1 cellular context compared by ENCODE assay signal in the genomic region with DNA sequence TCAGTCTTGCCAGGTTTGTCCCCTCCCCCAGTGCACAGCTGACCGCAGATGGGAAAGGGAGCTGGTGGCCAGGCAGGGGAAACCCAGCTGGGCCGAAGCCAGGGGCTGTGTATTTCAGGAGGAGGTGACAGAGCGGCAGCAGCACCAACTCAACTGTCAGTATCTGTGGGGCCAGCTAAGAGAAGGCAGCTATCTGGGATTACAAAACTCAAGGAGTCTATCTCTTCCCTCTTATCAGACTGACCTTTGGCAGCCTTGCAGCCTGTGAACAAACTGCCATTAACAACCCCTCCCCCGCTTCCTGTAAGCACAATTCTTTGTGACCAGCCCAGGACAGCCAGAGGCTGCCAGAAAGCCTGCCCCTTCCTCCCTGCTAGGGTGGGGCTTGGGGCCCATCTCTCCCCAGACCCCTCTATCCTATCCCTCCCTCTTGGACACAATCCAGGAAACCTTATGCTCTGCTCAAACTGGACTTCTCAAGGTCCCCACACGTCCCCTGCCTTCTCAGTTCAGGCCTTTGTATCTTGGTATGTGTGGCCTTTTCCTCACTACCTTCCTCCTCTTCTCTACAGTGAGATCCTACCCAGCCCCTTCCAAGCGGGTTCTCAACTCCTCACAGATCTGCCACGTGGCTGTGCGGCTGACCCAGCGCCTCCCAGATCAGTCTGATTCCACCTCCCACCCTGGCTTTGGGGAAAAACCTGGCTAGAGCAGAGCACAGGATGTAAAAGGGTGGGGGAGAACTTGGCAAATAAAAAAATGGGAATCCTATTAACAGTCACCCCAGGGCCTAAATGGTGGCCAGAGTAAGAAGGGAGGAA.
TF ChIP-seq lines count a peak whose summit lies in the region.

No MANE protein-coding gene starts in this region.

TF ChIP-seq in HepG2, 621 proteins besides CTCF, POLR2A, EP300 and RAD21 (continues in another document):
- no peak for TF ChIP-seq ZNF883 (CRISPR knock-in tag; IDR thresholded peaks at IDR 0.05; ENCODE audit: not compliant biosample characterization)
- no peak for TF ChIP-seq ZFP62 (CRISPR knock-in tag; IDR thresholded peaks at IDR 0.05)
- TF ChIP-seq ZNF263 (CRISPR knock-in tag; IDR thresholded peaks at IDR 0.05), result peak; percentile 12; the same call in 1 of the 2 replicates
- TF ChIP-seq ZNF639 (CRISPR knock-in tag; conservative IDR thresholded peaks at IDR 0.05), result no peak
- TF ChIP-seq WIZ (CRISPR knock-in tag; IDR thresholded peaks at IDR 0.05), result no peak
- peak; percentile 92 for TF ChIP-seq NCOR1 (IDR thresholded peaks at IDR 0.05; ENCODE audit: borderline replicate concordance, low read length)
- TF ChIP-seq MAF1 (CRISPR knock-in tag; IDR thresholded peaks at IDR 0.05; ENCODE audit: borderline replicate concordance), result peak; percentile 91; the same call in 1 of the 2 replicates
- TF ChIP-seq LRRFIP1 (CRISPR knock-in tag; conservative IDR thresholded peaks at IDR 0.05), result no peak; the same call in 1 of the 2 replicates
- peak; percentile 87 for TF ChIP-seq NR2F2 (IDR thresholded peaks at IDR 0.05; ENCODE audit: borderline replicate concordance, low read depth)
- TF ChIP-seq FOXK2 (IDR thresholded peaks at IDR 0.05), result no peak
- 0 out of 2 replicates have a peak, but pooled peaks have one; percentile 5 for TF ChIP-seq NFYB (CRISPR knock-in tag; IDR thresholded peaks at IDR 0.05)
- peak; percentile 96 for TF ChIP-seq HNF4A (CRISPR knock-in tag; IDR thresholded peaks at IDR 0.05)
- no peak for TF ChIP-seq TEF (CRISPR knock-in tag; IDR thresholded peaks at IDR 0.05)
- 0 out of 2 replicates have a peak, but pooled peaks have one; percentile 89 for TF ChIP-seq ZNF431 (CRISPR knock-in tag; IDR thresholded peaks at IDR 0.05; ENCODE audit: borderline replicate concordance, low read depth)
- TF ChIP-seq ZC3H13 (CRISPR knock-in tag; IDR thresholded peaks at IDR 0.05), result no peak
- peak; percentile 63; the same call in 1 of the 2 replicates for TF ChIP-seq HES4 (CRISPR knock-in tag; IDR thresholded peaks at IDR 0.05; ENCODE audit: borderline replicate concordance)
- no peak for TF ChIP-seq ZNF382 (CRISPR knock-in tag; IDR thresholded peaks at IDR 0.05; ENCODE audit: borderline replicate concordance)
- TF ChIP-seq DR1 (CRISPR knock-in tag; IDR thresholded peaks at IDR 0.05), result 0 out of 2 replicates have a peak, but pooled peaks have one; percentile 18
- TF ChIP-seq ELF1 (CRISPR knock-in tag; IDR thresholded peaks at IDR 0.05), result peak; percentile 74; the same call in 1 of the 2 replicates
- no peak for TF ChIP-seq IRF1 (CRISPR knock-in tag; IDR thresholded peaks at IDR 0.05; ENCODE audit: low read depth)
- peak; percentile 69; the same call in 1 of the 2 replicates for TF ChIP-seq ZNF607 (CRISPR knock-in tag; IDR thresholded peaks at IDR 0.05; ENCODE audit: borderline replicate concordance)
- TF ChIP-seq TBX2 (CRISPR knock-in tag; IDR thresholded peaks at IDR 0.05; ENCODE audit: borderline replicate concordance), result peak; percentile 99
- TF ChIP-seq TOE1 (CRISPR knock-in tag; IDR thresholded peaks at IDR 0.05), result peak; percentile 63
- no peak for TF ChIP-seq ZFAT (CRISPR knock-in tag; conservative IDR thresholded peaks at IDR 0.05)
- TF ChIP-seq CCDC6 (CRISPR knock-in tag; IDR thresholded peaks at IDR 0.05), result peak; percentile 65
- peak; percentile 99 for TF ChIP-seq ZNF292 (CRISPR knock-in tag; IDR thresholded peaks at IDR 0.05; ENCODE audit: borderline replicate concordance, low read depth)
- peak; percentile 42; the same call in 1 of the 2 replicates for TF ChIP-seq PRDM15 (CRISPR knock-in tag; IDR thresholded peaks at IDR 0.05)
- TF ChIP-seq, protein P1, sequence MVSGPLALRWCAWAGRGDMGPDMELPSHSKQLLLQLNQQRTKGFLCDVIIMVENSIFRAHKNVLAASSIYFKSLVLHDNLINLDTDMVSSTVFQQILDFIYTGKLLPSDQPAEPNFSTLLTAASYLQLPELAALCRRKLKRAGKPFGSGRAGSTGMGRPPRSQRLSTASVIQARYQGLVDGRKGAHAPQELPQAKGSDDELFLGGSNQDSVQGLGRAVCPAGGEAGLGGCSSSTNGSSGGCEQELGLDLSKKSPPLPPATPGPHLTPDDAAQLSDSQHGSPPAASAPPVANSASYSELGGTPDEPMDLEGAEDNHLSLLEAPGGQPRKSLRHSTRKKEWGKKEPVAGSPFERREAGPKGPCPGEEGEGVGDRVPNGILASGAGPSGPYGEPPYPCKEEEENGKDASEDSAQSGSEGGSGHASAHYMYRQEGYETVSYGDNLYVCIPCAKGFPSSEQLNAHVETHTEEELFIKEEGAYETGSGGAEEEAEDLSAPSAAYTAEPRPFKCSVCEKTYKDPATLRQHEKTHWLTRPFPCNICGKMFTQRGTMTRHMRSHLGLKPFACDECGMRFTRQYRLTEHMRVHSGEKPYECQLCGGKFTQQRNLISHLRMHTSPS (CRISPR knock-in tag; IDR thresholded peaks at IDR 0.05; ENCODE audit: low read depth), result peak; percentile 81; the same call in 1 of the 2 replicates
- peak; percentile 94 for TF ChIP-seq ZSCAN29 (CRISPR knock-in tag; conservative IDR thresholded peaks at IDR 0.05)
- TF ChIP-seq ZMYM4 (CRISPR knock-in tag; IDR thresholded peaks at IDR 0.05), result peak; percentile 63; the same call in 1 of the 2 replicates
- TF ChIP-seq ATF5 (CRISPR knock-in tag; IDR thresholded peaks at IDR 0.05; ENCODE audit: low read depth), result no peak
- peak; percentile 98 for TF ChIP-seq MTA1 (CRISPR knock-in tag; IDR thresholded peaks at IDR 0.05; ENCODE audit: borderline replicate concordance)
- peak; percentile 79 for TF ChIP-seq ZNF619 (CRISPR knock-in tag; IDR thresholded peaks at IDR 0.05)
- peak in 1 of 2 experiments; percentile 98; a peak in 2 of 4 replicates for TF ChIP-seq KLF16 (CRISPR knock-in tag; IDR thresholded peaks at IDR 0.05)
- TF ChIP-seq NR3C1 (CRISPR knock-in tag; IDR thresholded peaks at IDR 0.05), result no peak
- TF ChIP-seq SP4 (CRISPR knock-in tag; IDR thresholded peaks at IDR 0.05), result peak; percentile 83
- peak; percentile 98 for TF ChIP-seq PPARG (CRISPR knock-in tag; conservative IDR thresholded peaks at IDR 0.05)
- TF ChIP-seq ZNF83 (CRISPR knock-in tag; IDR thresholded peaks at IDR 0.05; ENCODE audit: borderline replicate concordance), result peak; percentile 82
- TF ChIP-seq KLF15 (CRISPR knock-in tag; IDR thresholded peaks at IDR 0.05; ENCODE audit: borderline replicate concordance), result peak; percentile 53; the same call in 1 of the 2 replicates
- peak; percentile 98 for TF ChIP-seq ZNF792 (CRISPR knock-in tag; IDR thresholded peaks at IDR 0.05)
- peak; percentile 82 for TF ChIP-seq KMT2B (CRISPR knock-in tag; IDR thresholded peaks at IDR 0.05)
- TF ChIP-seq ARHGAP35 (CRISPR knock-in tag; IDR thresholded peaks at IDR 0.05; ENCODE audit: borderline replicate concordance), result no peak
- TF ChIP-seq, protein P2, sequence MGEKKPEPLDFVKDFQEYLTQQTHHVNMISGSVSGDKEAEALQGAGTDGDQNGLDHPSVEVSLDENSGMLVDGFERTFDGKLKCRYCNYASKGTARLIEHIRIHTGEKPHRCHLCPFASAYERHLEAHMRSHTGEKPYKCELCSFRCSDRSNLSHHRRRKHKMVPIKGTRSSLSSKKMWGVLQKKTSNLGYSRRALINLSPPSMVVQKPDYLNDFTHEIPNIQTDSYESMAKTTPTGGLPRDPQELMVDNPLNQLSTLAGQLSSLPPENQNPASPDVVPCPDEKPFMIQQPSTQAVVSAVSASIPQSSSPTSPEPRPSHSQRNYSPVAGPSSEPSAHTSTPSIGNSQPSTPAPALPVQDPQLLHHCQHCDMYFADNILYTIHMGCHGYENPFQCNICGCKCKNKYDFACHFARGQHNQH (CRISPR knock-in tag; IDR thresholded peaks at IDR 0.05), result peak; percentile 98
- peak; percentile 96 for TF ChIP-seq ZBTB4 (CRISPR knock-in tag; IDR thresholded peaks at IDR 0.05; ENCODE audit: borderline replicate concordance)
- TF ChIP-seq ZSCAN21 (CRISPR knock-in tag; IDR thresholded peaks at IDR 0.05; ENCODE audit: borderline replicate concordance), result 0 out of 2 replicates have a peak, but pooled peaks have one; percentile 32
